In genomic region chr3:17394541-17395179, GRCh38 we compare ENCODE assay signal across 22 cellular contexts.
DNase-seq lines count a peak whose midpoint lies in the region; ATAC-seq, FAIRE-seq and TF ChIP-seq lines count a peak whose summit lies in the region.
"Had no signal": no experiment of that assay in that cellular context is flagged by ENCODE, and none has a peak within 500 bp of the region (broad histone marks: within the 10 kb centered on the region; RNA-seq: fewer than 3 reads in every experiment).

No MANE protein-coding gene starts in this region.

- CTCF ChIA-PET in A549 (lab: Yijun Ruan, JAX) (no interaction called here), IMR-90 (lab: Yijun Ruan, JAX) (interaction anchor here (1.0 kb wide), 1 partner anchor 9 kb away, joined by 5 read pairs; no protein-coding TSS in a partner anchor), K562 (lab: Yijun Ruan, JAX; ENCODE audit: low intra/inter-chr PET ratio) (no interaction called here)

- H4K8ac ChIP-seq in IMR-90 (ENCODE audit: low read depth in 2 of 2, low read length in 2 of 2): no peak overlapping the region

- H2AFZ ChIP-seq in IMR-90 (replicated peaks; ENCODE audit: low read length, poor library complexity) (no peak overlapping the region), K562 (ENCODE audit: low read depth, low read length) (no peak overlapping the region)

- H3K79me2 ChIP-seq in K562 (ENCODE audit: control insufficient read depth, insufficient read depth, low read length): no peaks in the 10 kb centered on the region

- ATAC-seq in A549 (no peak), IMR-90 (ENCODE audit: low read depth) (no peak), K562 (no peak), HG03342 (IDR thresholded peaks at IDR 0.05; ENCODE audit: unreplicated experiment) (no peak)
- ATAC-seq: SK-N-SH treated with all-trans-retinoic acid at 6 μM for 48 hours had no signal

- no peak overlapping the region for H2BK20ac ChIP-seq in IMR-90 (ENCODE audit: low read depth, low read length)

- FAIRE-seq in A549 (lab: Jason Lieb, UNC) (no peak), K562 (lab: Jason Lieb, UNC) (no peak)
- FAIRE-seq: GM12892 had no signal

- TF ChIP-seq RAD21 in A549 (conservative IDR thresholded peaks at IDR 0.05 in 1 of 2, IDR thresholded peaks at IDR 0.05 in 1 of 2): no peak
- TF ChIP-seq RAD21 in IMR-90 (IDR thresholded peaks at IDR 0.05; ENCODE audit: low read length): no peak
- no peak for TF ChIP-seq RAD21 in K562 (CRISPR knock-in tag; conservative IDR thresholded peaks at IDR 0.05 in 1 of 2, IDR thresholded peaks at IDR 0.05 in 1 of 2)

- H2BK5ac ChIP-seq in IMR-90 (ENCODE audit: low read depth, low read length, poor library complexity, severe bottlenecking): no peak overlapping the region

- H3K79me1 ChIP-seq in IMR-90 (ENCODE audit: low read depth in 1 of 2, low read length in 2 of 2): no peaks in the 10 kb centered on the region

- H2AK9ac ChIP-seq in IMR-90 (replicated peaks; ENCODE audit: low read depth, low read length, poor library complexity): no peak overlapping the region

- no peaks in the 10 kb centered on the region for H3K27me3 ChIP-seq in IMR-90 (ENCODE audit: control insufficient read depth, insufficient read depth, low read length)
- H3K27me3 ChIP-seq in K562 (ENCODE audit: control insufficient read depth in 2 of 2, insufficient read depth in 2 of 2, low read length in 2 of 2): no peaks in the 10 kb centered on the region
- H3K27me3 ChIP-seq: BLaER1, Peyer's patch had no signal

- H3K27ac ChIP-seq in A549 (no peak overlapping the region), IMR-90 (ENCODE audit: insufficient read depth, low read length) (no peak overlapping the region), K562 (ENCODE audit: extremely low read depth, low read depth, low read length) (no peak overlapping the region)
- H3K27ac ChIP-seq: BLaER1, Peyer's patch had no signal

- no peak overlapping the region for H3K56ac ChIP-seq in IMR-90 (ENCODE audit: extremely low read depth, insufficient read depth, low read length)

- H2BK15ac ChIP-seq in IMR-90 (ENCODE audit: low read depth, low read length): no peak overlapping the region

- no peak overlapping the region for H3K18ac ChIP-seq in IMR-90 (ENCODE audit: low read depth, low read length)

- H3K9me1 ChIP-seq in IMR-90 (ENCODE audit: insufficient read depth, low read length) (no peaks in the 10 kb centered on the region), K562 (ENCODE audit: control insufficient read depth, insufficient read depth, low read length) (no peaks in the 10 kb centered on the region)

- no peak for TF ChIP-seq EP300 in A549 (IDR thresholded peaks at IDR 0.05)
- TF ChIP-seq EP300 in K562 (IDR thresholded peaks at IDR 0.05; ENCODE audit: low read length): no peak

- H2AK5ac ChIP-seq in IMR-90 (ENCODE audit: low read depth, low read length): no peak overlapping the region

- dilution Hi-C loops in IMR-90 (cut with HindIII; ENCODE audit: low sequenced_read_pairs, unreplicated experiment): no loop called here

- in situ Hi-C loops in IMR-90 (cut with MboI; ENCODE audit: low sequenced_read_pairs) (no loop called here), K562 (cut with MboI) (no loop called here)

- WGBS in A549 (ENCODE audit: missing lambda C conversion rate): 87% methylated on average over 5 of the region's 5 CpGs
- WGBS in IMR-90 (ENCODE audit: extremely low coverage in 2 of 2, insufficient read length in 1 of 2), 2 experiments: no CpG with 5 or more reads among the region's 5 CpGs
- 75% methylated on average over 5 of the region's 5 CpGs for WGBS in K562 (ENCODE audit: insufficient coverage, low coverage, missing lambda C conversion rate)

- no peak overlapping the region for H2BK120ac ChIP-seq in IMR-90 (ENCODE audit: low read depth, low read length)

- H3K36me3 ChIP-seq in IMR-90 (ENCODE audit: control insufficient read depth, insufficient read depth, low read length) (no peaks in the 10 kb centered on the region), K562 (ENCODE audit: control insufficient read depth, insufficient read depth, low read length) (no peaks in the 10 kb centered on the region)

- intact Hi-C loops in IMR-90 (cut with micrococcal nuclease) (no loop called here), K562 (cut with micrococcal nuclease) (no loop called here)

- H3K14ac ChIP-seq in IMR-90 (replicated peaks; ENCODE audit: low read depth, low read length): no peak overlapping the region

- H3K4me2 ChIP-seq in A549 (no peak overlapping the region), IMR-90 (ENCODE audit: low read depth, low read length) (no peak overlapping the region), K562 (ENCODE audit: insufficient read depth, low read length) (no peak overlapping the region)
- H3K4me2 ChIP-seq: BLaER1 had no signal

- H4K91ac ChIP-seq in IMR-90 (ENCODE audit: insufficient read depth, low read depth, low read length): no peak overlapping the region

- H3K9me3 ChIP-seq in A549: 0 out of 3 replicates have a peak, but pooled peaks cover 2% of the 10 kb centered on the region
- no peaks in the 10 kb centered on the region for H3K9me3 ChIP-seq in IMR-90 (ENCODE audit: control insufficient read depth, insufficient read depth, low read length)
- H3K9me3 ChIP-seq in K562 (replicated peaks; ENCODE audit: control insufficient read depth, insufficient read depth, low read depth, low read length): no peaks in the 10 kb centered on the region
- H3K9me3 ChIP-seq: Caco-2, Peyer's patch had no signal

- BruUV-seq in IMR-90 (replicated peaks; lab: Mats Ljungman, UMichigan) (no TSS peak), K562 (replicated peaks; lab: Mats Ljungman, UMichigan) (no TSS peak)

- no peak overlapping the region for H3K9ac ChIP-seq in IMR-90 (ENCODE audit: low read depth, low read length)
- no peak overlapping the region for H3K9ac ChIP-seq in K562 (ENCODE audit: insufficient read depth in 1 of 2, low read depth in 2 of 2, low read length in 2 of 2)
- H3K9ac ChIP-seq: BLaER1 had no signal

- no peak overlapping the region for H4K5ac ChIP-seq in IMR-90 (ENCODE audit: low read depth, low read length)

- no peaks in the 10 kb centered on the region for H3K4me1 ChIP-seq in A549
- no peaks in the 10 kb centered on the region for H3K4me1 ChIP-seq in IMR-90 (ENCODE audit: control insufficient read depth, insufficient read depth, low read length)
- H3K4me1 ChIP-seq in K562 (replicated peaks in 1 of 2; ENCODE audit: control insufficient read depth in 2 of 2, insufficient read depth in 2 of 2, low read length in 2 of 2): no peaks in the 10 kb centered on the region
- H3K4me1 ChIP-seq: BLaER1, Caco-2, Peyer's patch had no signal

- DNase-seq in A549 (ENCODE audit: low read depth in 1 of 2, low spot score in 1 of 2) (no peak), IMR-90 (no peak), NOMO-1 (lab: John Stamatoyannopoulos, UW; ENCODE audit: unreplicated experiment in 2 of 2) (peak; percentile 34 to 72), K562 (ENCODE audit: extremely low read depth in 1 of 4, low spot score in 3 of 4) (no peak), ecto neural progenitor cell (ENCODE audit: low spot score) (no peak), HK-2 (ENCODE audit: unreplicated experiment) (no peak)
- no peak for DNase-seq in stimulated activated CD4-positive, alpha-beta T cell treated with anti-CD3 and anti-CD28 coated beads, Interleukin-4, amount 100 ng/mL, for 4 hours
- DNase-seq: Caco-2; CD4-positive, alpha-beta memory T cell; DMS 273 treated with DMSO at 0.1 percent for 48 hours; GOT3; HCEC 1CT; NCI-H1048; NCI-H1417 treated with DMSO at 0.1 percent for 48 hours; NCI-H187; NCI-H446; NCI-H526; Peyer's patch had no signal

- TF ChIP-seq CTCF in A549 (IDR thresholded peaks at IDR 0.05): no peak
- TF ChIP-seq CTCF in IMR-90 (conservative IDR thresholded peaks at IDR 0.05; ENCODE audit: low read depth, low read length): no peak
- no peak for TF ChIP-seq CTCF in K562 (IDR thresholded peaks at IDR 0.05 in 2 of 3, conservative IDR thresholded peaks at IDR 0.05 in 1 of 3; ENCODE audit: insufficient read depth in 2 of 3, low read depth in 1 of 3, low read length in 3 of 3)

- no peak overlapping the region for H3K4ac ChIP-seq in IMR-90 (ENCODE audit: low read depth, low read length)

- H3K23ac ChIP-seq in IMR-90 (ENCODE audit: low read depth, low read length): no peak overlapping the region

- TF ChIP-seq POLR2A in A549 (IDR thresholded peaks at IDR 0.05; ENCODE audit: low read length) (no peak), IMR-90 (IDR thresholded peaks at IDR 0.05; ENCODE audit: low read depth, low read length) (no peak), K562 (conservative IDR thresholded peaks at IDR 0.05) (no peak)

- H4K20me1 ChIP-seq in IMR-90 (ENCODE audit: insufficient read depth, low read length): no peaks in the 10 kb centered on the region
- no peaks in the 10 kb centered on the region for H4K20me1 ChIP-seq in K562 (replicated peaks; ENCODE audit: control insufficient read depth, insufficient read depth, low read length)
- H4K20me1 ChIP-seq: BLaER1 had no signal

- H3K4me3 ChIP-seq in A549: no peak overlapping the region
- no peak overlapping the region for H3K4me3 ChIP-seq in IMR-90 (ENCODE audit: insufficient read depth, low read depth, low read length)
- H3K4me3 ChIP-seq in K562: no peak overlapping the region
- H3K4me3 ChIP-seq: BLaER1, Peyer's patch had no signal

- POLR2A ChIA-PET in A549 (lab: Yijun Ruan, JAX) (no interaction called here), IMR-90 (lab: Charles Lee; ENCODE audit: unreplicated experiment) (no interaction called here), K562 (lab: Yijun Ruan, JAX) (interaction anchor here (0.6 kb wide), 1 partner anchor 818 kb away, joined by 3 read pairs; no protein-coding TSS in a partner anchor)

TF ChIP-seq in A549, 52 proteins besides CTCF, POLR2A, EP300 and RAD21 (continues in another document):
- TF ChIP-seq E2F6 (IDR thresholded peaks at IDR 0.05; ENCODE audit: borderline replicate concordance, low read depth): no peak

TF ChIP-seq in IMR-90, 13 proteins besides CTCF, POLR2A, EP300 and RAD21 (continues in another document):
- TF ChIP-seq SMC3 (IDR thresholded peaks at IDR 0.05; ENCODE audit: low read depth, low read length) (no peak), CHD1 (IDR thresholded peaks at IDR 0.05; ENCODE audit: low read depth, low read length) (no peak), CEBPB (IDR thresholded peaks at IDR 0.05; ENCODE audit: low read depth, low read length) (no peak), MXI1 (IDR thresholded peaks at IDR 0.05; ENCODE audit: borderline replicate concordance, low read depth, low read length) (no peak), NFE2L2 (IDR thresholded peaks at IDR 0.05; ENCODE audit: low read depth, low read length) (no peak), MAFK (IDR thresholded peaks at IDR 0.05; ENCODE audit: low read depth, low read length) (peak; percentile 72)

TF ChIP-seq in K562, 482 proteins besides CTCF, POLR2A, EP300 and RAD21 (continues in another document):
- TF ChIP-seq DNMT1 (IDR thresholded peaks at IDR 0.05) (no peak), ZNF263 (CRISPR knock-in tag; IDR thresholded peaks at IDR 0.05; ENCODE audit: borderline replicate concordance) (no peak), XRCC5 (IDR thresholded peaks at IDR 0.05; ENCODE audit: low read depth, low read length) (no peak)

Comparison
In these comparisons a context has a peak if more than half of its experiments do, and no peak if none do; other contexts are left out.
1. DNase-seq: peak in NOMO-1 (2 of 2); none in A549 (0 of 2), IMR-90 (single experiment), K562 (0 of 4), ecto neural progenitor cell (single experiment), stimulated activated CD4-positive, alpha-beta T cell treated with anti-CD3 and anti-CD28 coated beads, Interleukin-4, amount 100 ng/mL, for 4 hours (0 of 2) and HK-2 (single experiment).
2. Of the 35 proteins assayed by ChIP-seq in both K562 and A549: peak only in K562: none; only in A549: none; in both: MAFK; in neither: 34.